Comparison of ENCODE assay signal across 8 cellular contexts in the genomic region with DNA sequence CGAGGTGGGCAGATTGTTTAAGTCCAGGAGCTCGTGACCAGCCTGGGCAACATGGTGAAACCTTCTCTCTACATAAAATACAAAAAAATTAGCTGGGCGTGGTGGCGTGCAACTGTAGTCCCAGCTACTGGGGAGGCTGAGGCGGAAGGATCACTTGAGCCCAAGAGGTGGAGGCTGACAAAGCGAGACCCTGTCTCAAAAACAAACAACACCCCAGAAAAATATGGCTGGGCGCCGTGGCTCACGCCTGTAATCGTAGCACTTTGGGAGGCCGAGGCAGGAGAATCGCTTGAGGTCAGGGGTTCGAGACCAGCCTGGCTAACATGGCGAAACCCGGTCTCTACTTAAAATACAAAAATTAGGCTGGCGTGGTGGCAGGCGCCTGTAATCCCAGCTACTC. TPM values are rescaled to one million over a fixed set of nuclear protein-coding genes. Genes with fewer than 3 reads are reported as not detected.
A peak's percentile ranks its signal among the peaks of the same experiment; 100 is the strongest.
DNase-seq lines count a peak whose midpoint lies in the region; ATAC-seq, FAIRE-seq and TF ChIP-seq lines count a peak whose summit lies in the region.

No MANE protein-coding gene starts in this region.

- TF ChIP-seq POLR2A in HepG2 (IDR thresholded peaks at IDR 0.05; ENCODE audit: insufficient read depth in 1 of 2, low read depth in 2 of 2, low read length in 2 of 2) (no peak), transverse colon (IDR thresholded peaks at IDR 0.05) (no peak)

- H4K20me1 ChIP-seq in HepG2 (ENCODE audit: insufficient read depth, low read length) = peaks cover 9% of the 10 kb centered on the region

- H3K27me3 ChIP-seq in HepG2 (ENCODE audit: control insufficient read depth in 1 of 2, insufficient read depth in 2 of 2, low read length in 2 of 2) = no peaks in the 10 kb centered on the region; a peak in 1 of 5 replicates
- no peaks in the 10 kb centered on the region for H3K27me3 ChIP-seq in transverse colon

- no peaks in the 10 kb centered on the region for H3K36me3 ChIP-seq in HepG2 (replicated peaks in 1 of 2; ENCODE audit: control insufficient read depth in 1 of 2, insufficient read depth in 2 of 2, low read length in 2 of 2)
- no peaks in the 10 kb centered on the region for H3K36me3 ChIP-seq in transverse colon

- peak overlapping the region; percentile 84 to 93 (median 87); a peak in 5 of 6 replicates for H3K4me3 ChIP-seq in HepG2 (replicated peaks in 1 of 3; ENCODE audit: insufficient read depth in 1 of 3, low read depth in 2 of 3, low read length in 3 of 3)
- H3K4me3 ChIP-seq in transverse colon = peak overlapping the region in 1 of 4 donors; percentile 90

- in situ Hi-C loops in HepG2 (cut with HindIII; ENCODE audit: extremely low pct_ligation_motif_present, low pct_unique_long_range_greater_than_20kb) (no loop called here), transverse colon (cut with MboI; ENCODE audit: low pct_ligation_motif_present in 1 of 4, low pct_unique_long_range_greater_than_20kb in 1 of 4, low sequenced_read_pairs in 3 of 4) (no loop called here)

- peak overlapping the region; percentile 95 for H3K27ac Mint-ChIP-seq in activated naive CD4-positive, alpha-beta T cell treated with anti-CD3 and anti-CD28 coated beads, Interleukin-2, amount 10 ng/mL, durations not matched to agents 7 days and 5 days
- peak overlapping the region; percentile 87 for H3K27ac Mint-ChIP-seq in activated T-helper 17 cell treated with anti-CD3 and anti-CD28 coated beads, Interleukin-2, amount 50 U/mL, for 72 hours

- BruUV-seq in HepG2 (replicated peaks; lab: Mats Ljungman, UMichigan) = no TSS peak

- no peak for TF ChIP-seq RAD21 in HepG2 (CRISPR knock-in tag; IDR thresholded peaks at IDR 0.05)

- CTCF ChIA-PET in activated naive CD4-positive, alpha-beta T cell treated with anti-CD3 and anti-CD28 coated beads, Interleukin-2, amount 10 ng/mL, durations not matched to agents 7 days and 5 days (lab: Charles Lee) = interaction anchor here (0.9 to 2.7 kb wide), 6 partner anchors 8 to 77 kb away, joined by 3 to 8 read pairs (median 4); a partner anchor contains a TSS
- CTCF ChIA-PET in HepG2 (lab: Yijun Ruan, JAX; ENCODE audit: low intra/inter-chr PET ratio, low total read pairs) = no interaction called here

- POLR2A ChIA-PET in HepG2 (lab: Yijun Ruan, JAX) = interaction anchor here (0.8 to 9.1 kb wide), 8 partner anchors 10 to 152 kb away, joined by 3 to 148 read pairs (median 8); a partner anchor contains a TSS

- intact Hi-C loops in HepG2 (cut with micrococcal nuclease; ENCODE audit: unreplicated experiment) = no loop called here
- intact Hi-C loops in transverse colon (cut with DNase I; ENCODE audit: low total_unique reads) = no loop called here

- ATAC-seq in activated T-helper 17 cell treated with anti-CD3 and anti-CD28 coated beads, Interleukin-2, amount 50 U/mL, for 72 hours (replicated peaks) = no peak
- ATAC-seq in HepG2 = no peak
- no peak for ATAC-seq in GM18873 (IDR thresholded peaks at IDR 0.05; ENCODE audit: low FRiP score, unreplicated experiment)

- H3K36me3 Mint-ChIP-seq in activated naive CD4-positive, alpha-beta T cell treated with anti-CD3 and anti-CD28 coated beads, Interleukin-2, amount 10 ng/mL, durations not matched to agents 7 days and 5 days = peaks cover 10% of the 10 kb centered on the region
- H3K36me3 Mint-ChIP-seq in activated T-helper 17 cell treated with anti-CD3 and anti-CD28 coated beads, Interleukin-2, amount 50 U/mL, for 72 hours (ENCODE audit: low read depth) = peaks cover 34% of the 10 kb centered on the region

- peak overlapping the region; percentile 92 for H3K4me2 ChIP-seq in HepG2 (ENCODE audit: low read depth, low read length)

- no peak overlapping the region for H2AFZ ChIP-seq in HepG2 (ENCODE audit: low read length)

- 84% methylated on average over 17 of the region's 17 CpGs for WGBS in HepG2 (ENCODE audit: low lambda C conversion rate)
- WGBS in transverse colon (ENCODE audit: low coverage in 1 of 2), 2 donors = 83% methylated on average over 17 of the region's 17 CpGs; no CpG with 5 or more reads in 1 of the 2 donors

- peaks cover 14% of the 10 kb centered on the region for H3K27me3 Mint-ChIP-seq in activated naive CD4-positive, alpha-beta T cell treated with anti-CD3 and anti-CD28 coated beads, Interleukin-2, amount 10 ng/mL, durations not matched to agents 7 days and 5 days
- no peaks in the 10 kb centered on the region for H3K27me3 Mint-ChIP-seq in activated T-helper 17 cell treated with anti-CD3 and anti-CD28 coated beads, Interleukin-2, amount 50 U/mL, for 72 hours

- TF ChIP-seq CTCF in HepG2 (CRISPR knock-in tag; IDR thresholded peaks at IDR 0.05) = no peak
- no peak for TF ChIP-seq CTCF in transverse colon (IDR thresholded peaks at IDR 0.05)

- H3K4me1 Mint-ChIP-seq in activated naive CD4-positive, alpha-beta T cell treated with anti-CD3 and anti-CD28 coated beads, Interleukin-2, amount 10 ng/mL, durations not matched to agents 7 days and 5 days = peaks cover 51% of the 10 kb centered on the region
- H3K4me1 Mint-ChIP-seq in activated T-helper 17 cell treated with anti-CD3 and anti-CD28 coated beads, Interleukin-2, amount 50 U/mL, for 72 hours = peaks cover 9% of the 10 kb centered on the region

- TF ChIP-seq EP300 in HepG2 (IDR thresholded peaks at IDR 0.05; ENCODE audit: low read depth in 2 of 2, low read length in 2 of 2) = no peak
- TF ChIP-seq EP300 in HepG2 (CRISPR knock-in tag; IDR thresholded peaks at IDR 0.05; ENCODE audit: borderline replicate concordance) = no peak
- TF ChIP-seq EP300 in transverse colon (IDR thresholded peaks at IDR 0.05; ENCODE audit: low read depth) = no peak

- no peak for FAIRE-seq in HepG2 (lab: Jason Lieb, UNC)

- H3K9ac ChIP-seq in HepG2 (ENCODE audit: insufficient read depth, low read depth, low read length) = peak overlapping the region; percentile 88

- H3K4me1 ChIP-seq in HepG2 (ENCODE audit: insufficient read depth, low read length) (peaks cover 49% of the 10 kb centered on the region), transverse colon (peaks cover 4 to 27% (median 17%) of the 10 kb centered on the region in 4 donors)

- H3K9me3 ChIP-seq in HepG2 (ENCODE audit: low read length) (no peaks in the 10 kb centered on the region), transverse colon (no peaks in the 10 kb centered on the region)

- peaks cover 19% of the 10 kb centered on the region for H3K79me2 ChIP-seq in HepG2 (ENCODE audit: insufficient read depth, low read length)

- H3K27ac ChIP-seq in HepG2 (ENCODE audit: extremely low read length, insufficient read depth, low read length) = peak overlapping the region; percentile 91
- H3K27ac ChIP-seq in transverse colon = peak overlapping the region; percentile 98 to 100 (median 100)

- H3K4me3 Mint-ChIP-seq in activated naive CD4-positive, alpha-beta T cell treated with anti-CD3 and anti-CD28 coated beads, Interleukin-2, amount 10 ng/mL, durations not matched to agents 7 days and 5 days = peak overlapping the region; percentile 91
- peak overlapping the region; percentile 99 for H3K4me3 Mint-ChIP-seq in activated T-helper 17 cell treated with anti-CD3 and anti-CD28 coated beads, Interleukin-2, amount 50 U/mL, for 72 hours

- DNase-seq in activated naive CD4-positive, alpha-beta T cell treated with anti-CD3 and anti-CD28 coated beads, Interleukin-2, amount 10 ng/mL, durations not matched to agents 7 days and 5 days = no peak
- DNase-seq in activated naive CD4-positive, alpha-beta T cell treated with anti-CD3 and anti-CD28 coated beads, Interleukin-2, amount 50 U/mL, for 16 hours = no peak
- no peak for DNase-seq in HepG2 (ENCODE audit: low spot score)
- DNase-seq in transverse colon = no peak
- no peak for DNase-seq in foreskin melanocyte
- no peak for DNase-seq in NCI-H1930 (lab: John Stamatoyannopoulos, UW)

- no peaks in the 10 kb centered on the region for H3K9me3 Mint-ChIP-seq in activated naive CD4-positive, alpha-beta T cell treated with anti-CD3 and anti-CD28 coated beads, Interleukin-2, amount 10 ng/mL, durations not matched to agents 7 days and 5 days
- H3K9me3 Mint-ChIP-seq in activated T-helper 17 cell treated with anti-CD3 and anti-CD28 coated beads, Interleukin-2, amount 50 U/mL, for 72 hours = no peaks in the 10 kb centered on the region

RNA-seq across cellular contexts. Expression of a gene that starts 3.4 kb away (rescaled TPM):
- total RNA-seq in activated T-helper 17 cell treated with anti-CD3 and anti-CD28 coated beads, Interleukin-2, amount 50 U/mL, for 72 hours = 100 to 1,000 TPM; 476 to 617 TPM
- total RNA-seq in HepG2 (2016; rRNA removed; fragmentation: Illumina TruSeq; extraction: Trizol) (270 and 278 TPM in 2 replicates), transverse colon (100 to 1,000 TPM; 139 to 200 (median 174) TPM)
- total RNA-seq in HepG2 (2016; cell fraction: cytosol; rRNA removed; fragmentation: Illumina TruSeq; extraction: Trizol; ENCODE audit: low read depth) = 44.9 and 50.3 TPM in 2 replicates
- 247 and 303 TPM in 2 replicates for total RNA-seq in HepG2 (2016; cell fraction: insoluble cytoplasmic fraction; rRNA removed; fragmentation: Illumina TruSeq; extraction: Trizol)
- 97.2 and 106 TPM in 2 replicates for total RNA-seq in HepG2 (2016; cell fraction: membrane; rRNA removed; fragmentation: Illumina TruSeq; extraction: Trizol)
- 191 and 201 TPM in 2 replicates for total RNA-seq in HepG2 (2016; cell fraction: nucleus; rRNA removed; fragmentation: Illumina TruSeq; extraction: Trizol)
- 148 and 156 TPM in 2 replicates for polyA plus RNA-seq in HepG2 (2011; rRNA removed)
- polyA plus RNA-seq in HepG2 (2011; cell fraction: cytosol; rRNA removed) = 89.9 and 92.3 TPM in 2 replicates
- 184 and 197 TPM in 2 replicates for polyA plus RNA-seq in HepG2 (2011; cell fraction: nucleus; rRNA removed)
- 166 and 314 TPM in 2 replicates for polyA plus RNA-seq in HepG2 (2012)
- polyA plus RNA-seq in HepG2 (2016; cell fraction: cytosol; fragmentation: Illumina TruSeq; extraction: Trizol; ENCODE audit: low read depth) = 36.1 and 37.5 TPM in 2 replicates
- 257 and 357 TPM in 2 replicates for polyA plus RNA-seq in HepG2 (2016; cell fraction: insoluble cytoplasmic fraction; fragmentation: Illumina TruSeq; extraction: Trizol; ENCODE audit: low read depth)
- polyA plus RNA-seq in HepG2 (2016; cell fraction: membrane; fragmentation: Illumina TruSeq; extraction: Trizol; ENCODE audit: low read depth) = 76.7 and 82.5 TPM in 2 replicates
- 372 and 405 TPM in 2 replicates for polyA plus RNA-seq in HepG2 (2016; cell fraction: nucleus; fragmentation: Illumina TruSeq; extraction: Trizol; ENCODE audit: insufficient read depth, low read depth)
- polyA minus RNA-seq in HepG2 (2011; rRNA and poly(A)+ RNA removed; ENCODE audit: low replicate concordance) = 218 and 315 TPM in 2 replicates
- polyA minus RNA-seq in HepG2 (2011; cell fraction: cytosol; rRNA and poly(A)+ RNA removed) = 121 and 131 TPM in 2 replicates
- 131 and 151 TPM in 2 replicates for polyA minus RNA-seq in HepG2 (2011; cell fraction: nucleus; rRNA and poly(A)+ RNA removed)

RNA-seq across cellular contexts. Expression of a gene that starts 21.6 kb away (rescaled TPM):
- total RNA-seq in activated T-helper 17 cell treated with anti-CD3 and anti-CD28 coated beads, Interleukin-2, amount 50 U/mL, for 72 hours = 100 to 1,000 TPM; 162 to 183 TPM
- total RNA-seq in HepG2 (2016; rRNA removed; fragmentation: Illumina TruSeq; extraction: Trizol) = 45.4 and 54.8 TPM in 2 replicates
- total RNA-seq in HepG2 (2016; cell fraction: cytosol; rRNA removed; fragmentation: Illumina TruSeq; extraction: Trizol; ENCODE audit: low read depth) = 17.9 and 23.1 TPM in 2 replicates
- 41.2 and 57.4 TPM in 2 replicates for total RNA-seq in HepG2 (2016; cell fraction: insoluble cytoplasmic fraction; rRNA removed; fragmentation: Illumina TruSeq; extraction: Trizol)
- 15.1 and 19.6 TPM in 2 replicates for total RNA-seq in HepG2 (2016; cell fraction: membrane; rRNA removed; fragmentation: Illumina TruSeq; extraction: Trizol)
- 31.4 and 37.2 TPM in 2 replicates for total RNA-seq in HepG2 (2016; cell fraction: nucleus; rRNA removed; fragmentation: Illumina TruSeq; extraction: Trizol)
- 198 and 277 TPM in 2 replicates for polyA plus RNA-seq in HepG2 (2011; rRNA removed)
- 180 and 200 TPM in 2 replicates for polyA plus RNA-seq in HepG2 (2011; cell fraction: cytosol; rRNA removed)
- polyA plus RNA-seq in HepG2 (2011; cell fraction: nucleus; rRNA removed) = 123 and 139 TPM in 2 replicates
- polyA plus RNA-seq in HepG2 (2012) = 231 and 273 TPM in 2 replicates
- 49.8 and 49.9 TPM in 2 replicates for polyA plus RNA-seq in HepG2 (2016; cell fraction: cytosol; fragmentation: Illumina TruSeq; extraction: Trizol; ENCODE audit: low read depth)
- polyA plus RNA-seq in HepG2 (2016; cell fraction: insoluble cytoplasmic fraction; fragmentation: Illumina TruSeq; extraction: Trizol; ENCODE audit: low read depth) = 244 and 262 TPM in 2 replicates
- 43.5 and 46.5 TPM in 2 replicates for polyA plus RNA-seq in HepG2 (2016; cell fraction: membrane; fragmentation: Illumina TruSeq; extraction: Trizol; ENCODE audit: low read depth)
- polyA plus RNA-seq in HepG2 (2016; cell fraction: nucleus; fragmentation: Illumina TruSeq; extraction: Trizol; ENCODE audit: insufficient read depth, low read depth) = 142 and 151 TPM in 2 replicates
- polyA minus RNA-seq in HepG2 (2011; rRNA and poly(A)+ RNA removed; ENCODE audit: low replicate concordance) = 119 and 143 TPM in 2 replicates
- 74.8 and 77.1 TPM in 2 replicates for polyA minus RNA-seq in HepG2 (2011; cell fraction: cytosol; rRNA and poly(A)+ RNA removed)
- polyA minus RNA-seq in HepG2 (2011; cell fraction: nucleus; rRNA and poly(A)+ RNA removed) = 30.3 and 39.7 TPM in 2 replicates
- total RNA-seq in transverse colon = 100 to 1,000 TPM; 181 to 313 (median 228) TPM

RNA-seq across cellular contexts. Expression of a gene that starts 24.9 kb away (rescaled TPM):
- total RNA-seq in activated T-helper 17 cell treated with anti-CD3 and anti-CD28 coated beads, Interleukin-2, amount 50 U/mL, for 72 hours = 100 to 1,000 TPM in 1 of 2 donors, 10 to 100 TPM in 1; 92.3 to 156 TPM
- total RNA-seq in HepG2 (2016; rRNA removed; fragmentation: Illumina TruSeq; extraction: Trizol) (10.3 and 11.4 TPM in 2 replicates), transverse colon (1 to 10 TPM; 1.8 to 7.0 (median 3.6) TPM)
- total RNA-seq in HepG2 (2016; cell fraction: cytosol; rRNA removed; fragmentation: Illumina TruSeq; extraction: Trizol; ENCODE audit: low read depth) = 4.4 and 4.8 TPM in 2 replicates
- 11.9 and 12.4 TPM in 2 replicates for total RNA-seq in HepG2 (2016; cell fraction: insoluble cytoplasmic fraction; rRNA removed; fragmentation: Illumina TruSeq; extraction: Trizol)
- total RNA-seq in HepG2 (2016; cell fraction: membrane; rRNA removed; fragmentation: Illumina TruSeq; extraction: Trizol) = 8.3 and 11.2 TPM in 2 replicates
- total RNA-seq in HepG2 (2016; cell fraction: nucleus; rRNA removed; fragmentation: Illumina TruSeq; extraction: Trizol) = 5.0 and 8.7 TPM in 2 replicates
- 18.0 and 18.5 TPM in 2 replicates for polyA plus RNA-seq in HepG2 (2011; rRNA removed)
- polyA plus RNA-seq in HepG2 (2011; cell fraction: cytosol; rRNA removed) = 13.8 and 14.5 TPM in 2 replicates
- polyA plus RNA-seq in HepG2 (2011; cell fraction: nucleus; rRNA removed) = 23.0 and 23.9 TPM in 2 replicates
- 8.6 and 10.2 TPM in 2 replicates for polyA plus RNA-seq in HepG2 (2012)
- polyA plus RNA-seq in HepG2 (2016; cell fraction: cytosol; fragmentation: Illumina TruSeq; extraction: Trizol; ENCODE audit: low read depth) = 2.4 and 2.6 TPM in 2 replicates
- polyA plus RNA-seq in HepG2 (2016; cell fraction: insoluble cytoplasmic fraction; fragmentation: Illumina TruSeq; extraction: Trizol; ENCODE audit: low read depth) = 9.1 and 12.2 TPM in 2 replicates
- polyA plus RNA-seq in HepG2 (2016; cell fraction: membrane; fragmentation: Illumina TruSeq; extraction: Trizol; ENCODE audit: low read depth) = 5.3 and 6.5 TPM in 2 replicates
- polyA plus RNA-seq in HepG2 (2016; cell fraction: nucleus; fragmentation: Illumina TruSeq; extraction: Trizol; ENCODE audit: insufficient read depth, low read depth) = 12.7 and 15.7 TPM in 2 replicates
- polyA minus RNA-seq in HepG2 (2011; rRNA and poly(A)+ RNA removed; ENCODE audit: low replicate concordance) = 3.7 and 14.6 TPM in 2 replicates
- polyA minus RNA-seq in HepG2 (2011; cell fraction: cytosol; rRNA and poly(A)+ RNA removed) = 5.7 and 7.2 TPM in 2 replicates
- polyA minus RNA-seq in HepG2 (2011; cell fraction: nucleus; rRNA and poly(A)+ RNA removed) = 9.9 and 10.7 TPM in 2 replicates

RNA-seq across cellular contexts. Expression of a gene that starts 40.5 kb away (rescaled TPM):
- total RNA-seq in activated T-helper 17 cell treated with anti-CD3 and anti-CD28 coated beads, Interleukin-2, amount 50 U/mL, for 72 hours = 1 to 10 TPM; 1.2 to 1.7 TPM
- 0.24 and 0.32 TPM in 2 replicates for total RNA-seq in HepG2 (2016; rRNA removed; fragmentation: Illumina TruSeq; extraction: Trizol)
- not detected in 2 replicates for total RNA-seq in HepG2 (2016; cell fraction: cytosol; rRNA removed; fragmentation: Illumina TruSeq; extraction: Trizol; ENCODE audit: low read depth)
- 0.39 TPM in 1 of 2 replicates, not detected in the other for total RNA-seq in HepG2 (2016; cell fraction: insoluble cytoplasmic fraction; rRNA removed; fragmentation: Illumina TruSeq; extraction: Trizol)
- total RNA-seq in HepG2 (2016; cell fraction: membrane; rRNA removed; fragmentation: Illumina TruSeq; extraction: Trizol) = 0.31 TPM in 1 of 2 replicates, not detected in the other
- 0.28 and 0.41 TPM in 2 replicates for total RNA-seq in HepG2 (2016; cell fraction: nucleus; rRNA removed; fragmentation: Illumina TruSeq; extraction: Trizol)
- 0.48 and 0.71 TPM in 2 replicates for polyA plus RNA-seq in HepG2 (2011; rRNA removed)
- 0.26 and 0.30 TPM in 2 replicates for polyA plus RNA-seq in HepG2 (2011; cell fraction: cytosol; rRNA removed)
- 2.4 and 2.9 TPM in 2 replicates for polyA plus RNA-seq in HepG2 (2011; cell fraction: nucleus; rRNA removed)
- polyA plus RNA-seq in HepG2 (2012) = 0.59 and 0.87 TPM in 2 replicates
- 0.17 TPM in 1 of 2 replicates, not detected in the other for polyA plus RNA-seq in HepG2 (2016; cell fraction: cytosol; fragmentation: Illumina TruSeq; extraction: Trizol; ENCODE audit: low read depth)
- not detected in 2 replicates for polyA plus RNA-seq in HepG2 (2016; cell fraction: insoluble cytoplasmic fraction; fragmentation: Illumina TruSeq; extraction: Trizol; ENCODE audit: low read depth)
- polyA plus RNA-seq in HepG2 (2016; cell fraction: membrane; fragmentation: Illumina TruSeq; extraction: Trizol; ENCODE audit: low read depth) = 0.26 TPM in 1 of 2 replicates, not detected in the other
- polyA plus RNA-seq in HepG2 (2016; cell fraction: nucleus; fragmentation: Illumina TruSeq; extraction: Trizol; ENCODE audit: insufficient read depth, low read depth) = 2.4 TPM in 1 of 2 replicates, not detected in the other
- 0.42 and 0.68 TPM in 2 replicates for polyA minus RNA-seq in HepG2 (2011; rRNA and poly(A)+ RNA removed; ENCODE audit: low replicate concordance)
- not detected in 2 replicates for polyA minus RNA-seq in HepG2 (2011; cell fraction: cytosol; rRNA and poly(A)+ RNA removed)
- 0.90 and 3.0 TPM in 2 replicates for polyA minus RNA-seq in HepG2 (2011; cell fraction: nucleus; rRNA and poly(A)+ RNA removed)
- 1,000 to 10,000 TPM; 1,815 to 4,845 (median 3,695) TPM for total RNA-seq in transverse colon

RNA-seq across cellular contexts. Expression of a gene that starts 46.2 kb away (rescaled TPM):
- total RNA-seq in activated T-helper 17 cell treated with anti-CD3 and anti-CD28 coated beads, Interleukin-2, amount 50 U/mL, for 72 hours = 10 to 100 TPM; 37.9 to 41.2 TPM
- 20.3 and 22.3 TPM in 2 replicates for total RNA-seq in HepG2 (2016; rRNA removed; fragmentation: Illumina TruSeq; extraction: Trizol)
- 14.3 and 15.2 TPM in 2 replicates for total RNA-seq in HepG2 (2016; cell fraction: cytosol; rRNA removed; fragmentation: Illumina TruSeq; extraction: Trizol; ENCODE audit: low read depth)
- total RNA-seq in HepG2 (2016; cell fraction: insoluble cytoplasmic fraction; rRNA removed; fragmentation: Illumina TruSeq; extraction: Trizol) = 18.1 and 20.6 TPM in 2 replicates
- 24.1 and 28.8 TPM in 2 replicates for total RNA-seq in HepG2 (2016; cell fraction: membrane; rRNA removed; fragmentation: Illumina TruSeq; extraction: Trizol)
- total RNA-seq in HepG2 (2016; cell fraction: nucleus; rRNA removed; fragmentation: Illumina TruSeq; extraction: Trizol) = 10.5 and 13.7 TPM in 2 replicates
- 26.1 and 32.6 TPM in 2 replicates for polyA plus RNA-seq in HepG2 (2011; rRNA removed)
- polyA plus RNA-seq in HepG2 (2011; cell fraction: cytosol; rRNA removed) = 20.9 and 26.0 TPM in 2 replicates
- polyA plus RNA-seq in HepG2 (2011; cell fraction: nucleus; rRNA removed) = 54.3 and 54.9 TPM in 2 replicates
- 17.1 and 18.5 TPM in 2 replicates for polyA plus RNA-seq in HepG2 (2012)
- polyA plus RNA-seq in HepG2 (2016; cell fraction: cytosol; fragmentation: Illumina TruSeq; extraction: Trizol; ENCODE audit: low read depth) = 19.1 and 22.5 TPM in 2 replicates
- polyA plus RNA-seq in HepG2 (2016; cell fraction: insoluble cytoplasmic fraction; fragmentation: Illumina TruSeq; extraction: Trizol; ENCODE audit: low read depth) = 21.0 and 27.0 TPM in 2 replicates
- polyA plus RNA-seq in HepG2 (2016; cell fraction: membrane; fragmentation: Illumina TruSeq; extraction: Trizol; ENCODE audit: low read depth) = 29.2 and 29.4 TPM in 2 replicates
- polyA plus RNA-seq in HepG2 (2016; cell fraction: nucleus; fragmentation: Illumina TruSeq; extraction: Trizol; ENCODE audit: insufficient read depth, low read depth) = 29.4 and 29.5 TPM in 2 replicates
- polyA minus RNA-seq in HepG2 (2011; rRNA and poly(A)+ RNA removed; ENCODE audit: low replicate concordance) = 15.5 and 28.6 TPM in 2 replicates
- 12.0 and 12.7 TPM in 2 replicates for polyA minus RNA-seq in HepG2 (2011; cell fraction: cytosol; rRNA and poly(A)+ RNA removed)
- polyA minus RNA-seq in HepG2 (2011; cell fraction: nucleus; rRNA and poly(A)+ RNA removed) = 10.3 and 11.2 TPM in 2 replicates
- 100 to 1,000 TPM in 1 of 4 donors, 10 to 100 TPM in 3; 56.3 to 128 (median 64.2) TPM for total RNA-seq in transverse colon

Comparison
In these comparisons a context has a peak if more than half of its experiments do, and no peak if none do; other contexts are left out.
1. RNA of a gene that starts 24.9 kb away (total RNA-seq): 92.3 to 156 TPM in activated T-helper 17 cell treated with anti-CD3 and anti-CD28 coated beads, Interleukin-2, amount 50 U/mL, for 72 hours; 4.4 to 12.4 TPM in HepG2 and 1.8 to 7.0 TPM in transverse colon; every median in the first group is over 4 times any median in the second.